Comparison of ENCODE assay signal across 1 cellular context in the genomic region with DNA sequence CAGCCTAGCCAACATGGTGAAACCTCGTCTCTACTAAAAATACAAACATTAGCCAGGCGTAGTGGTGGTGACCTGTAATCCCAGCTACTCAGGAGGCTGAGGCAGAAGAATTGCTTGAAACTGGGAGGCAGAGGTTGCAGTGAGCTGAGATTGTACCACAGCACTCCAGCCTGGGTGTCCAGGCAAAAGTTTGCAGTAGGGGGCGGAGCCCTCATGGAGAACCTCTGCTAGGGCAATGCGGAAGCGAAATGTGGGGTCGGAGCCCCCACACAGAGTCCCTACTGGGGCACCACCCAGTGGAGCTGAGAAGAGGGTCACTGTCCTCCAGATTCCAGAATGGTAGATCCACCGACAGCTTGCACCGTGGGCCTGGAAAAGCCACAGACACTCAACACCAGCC.
TF ChIP-seq lines count a peak whose summit lies in the region.

No MANE protein-coding gene starts in this region.

TF ChIP-seq in HepG2, 621 proteins besides CTCF, POLR2A, EP300 and RAD21:
- TF ChIP-seq, protein P1, sequence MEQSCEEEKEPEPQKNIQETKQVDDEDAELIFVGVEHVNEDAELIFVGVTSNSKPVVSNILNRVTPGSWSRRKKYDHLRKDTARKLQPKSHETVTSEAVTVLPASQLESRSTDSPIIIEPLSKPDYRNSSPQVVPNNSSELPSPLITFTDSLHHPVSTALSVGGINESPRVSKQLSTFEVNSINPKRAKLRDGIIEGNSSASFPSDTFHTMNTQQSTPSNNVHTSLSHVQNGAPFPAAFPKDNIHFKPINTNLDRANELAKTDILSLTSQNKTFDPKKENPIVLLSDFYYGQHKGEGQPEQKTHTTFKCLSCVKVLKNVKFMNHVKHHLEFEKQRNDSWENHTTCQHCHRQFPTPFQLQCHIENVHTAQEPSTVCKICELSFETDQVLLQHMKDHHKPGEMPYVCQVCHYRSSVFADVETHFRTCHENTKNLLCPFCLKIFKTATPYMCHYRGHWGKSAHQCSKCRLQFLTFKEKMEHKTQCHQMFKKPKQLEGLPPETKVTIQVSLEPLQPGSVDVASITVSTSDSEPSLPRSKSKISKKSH (CRISPR knock-in tag; IDR thresholded peaks at IDR 0.05; ENCODE audit: borderline replicate concordance) = 0 out of 2 replicates have a peak, but pooled peaks have one; percentile 65
- TF ChIP-seq ZNF768 (CRISPR knock-in tag; IDR thresholded peaks at IDR 0.05) = peak; percentile 38; the same call in 1 of the 2 replicates
